In genomic region chr12:120194226-120194533, GRCh38 we compare ENCODE assay signal across 8 cellular contexts. TPM values are rescaled to one million over a fixed set of nuclear protein-coding genes. Genes with fewer than 3 reads are reported as not detected.
DNase-seq lines count a peak whose midpoint lies in the region; ATAC-seq and TF ChIP-seq lines count a peak whose summit lies in the region.

No MANE protein-coding gene starts in this region.

- H3K36me3 ChIP-seq in GM23248 (ENCODE audit: low read depth), result peaks cover 40% of the 10 kb centered on the region

- H3F3A ChIP-seq in GM23248 (ENCODE audit: insufficient read depth), result peaks cover 55% of the 10 kb centered on the region

- peak overlapping the region; percentile 44; the same call in 1 of the 2 replicates for H2AFZ ChIP-seq in GM23248

- H3K4me1 Mint-ChIP-seq in activated CD4-positive, alpha-beta memory T cell treated with anti-CD3 and anti-CD28 coated beads for 36 hours (ENCODE audit: low read depth), result peaks cover 49% of the 10 kb centered on the region
- H3K4me1 Mint-ChIP-seq in stimulated activated naive CD8-positive, alpha-beta T cell treated with anti-CD3 and anti-CD28 coated beads, Interleukin-15, amount 100 ng/mL, for 72 hours, result peaks cover 51% of the 10 kb centered on the region

- H3K9me3 Mint-ChIP-seq in activated CD4-positive, alpha-beta memory T cell treated with anti-CD3 and anti-CD28 coated beads for 36 hours, result no peaks in the 10 kb centered on the region
- no peaks in the 10 kb centered on the region for H3K9me3 Mint-ChIP-seq in stimulated activated naive CD8-positive, alpha-beta T cell treated with anti-CD3 and anti-CD28 coated beads, Interleukin-15, amount 100 ng/mL, for 72 hours

- peaks cover 51% of the 10 kb centered on the region for H3K36me3 Mint-ChIP-seq in activated CD4-positive, alpha-beta memory T cell treated with anti-CD3 and anti-CD28 coated beads for 36 hours

- peak overlapping the region; percentile 98 for H3K27ac Mint-ChIP-seq in activated CD4-positive, alpha-beta memory T cell treated with anti-CD3 and anti-CD28 coated beads for 36 hours
- peak overlapping the region; percentile 85 to 94 for H3K27ac Mint-ChIP-seq in stimulated activated naive CD8-positive, alpha-beta T cell treated with anti-CD3 and anti-CD28 coated beads, Interleukin-15, amount 100 ng/mL, for 72 hours

- no peaks in the 10 kb centered on the region for H3K27me3 ChIP-seq in AG04450 (ENCODE audit: control insufficient read depth, insufficient read depth, low read length)
- H3K27me3 ChIP-seq in GM23248 (replicated peaks; ENCODE audit: insufficient read depth), result no peaks in the 10 kb centered on the region

- no peaks in the 10 kb centered on the region for H3K9me2 ChIP-seq in GM23248 (ENCODE audit: insufficient read depth)

- peaks cover 46% of the 10 kb centered on the region for H3K4me1 ChIP-seq in GM23248 (ENCODE audit: insufficient read depth)

- in situ Hi-C loops in GM23248 (cut with MboI), result no loop called here

- peak overlapping the region; percentile 94 for H3K4me2 ChIP-seq in GM23248 (ENCODE audit: unreplicated experiment)

- POLR2A ChIA-PET in AG04450 (lab: Yijun Ruan, JAX) (interaction anchor here (0.8 kb wide), 2 partner anchors 14 to 77 kb away, joined by 3 read pairs; no protein-coding TSS in a partner anchor), GM10248 (lab: Yijun Ruan, JAX) (no interaction called here)
- POLR2A ChIA-PET in activated CD4-positive, alpha-beta memory T cell treated with anti-CD3 and anti-CD28 coated beads for 36 hours (lab: Charles Lee), result interaction anchor here (1.2 to 10.1 kb wide), 2 partner anchors 97 to 180 kb away, joined by 6 to 208 read pairs; partner anchors contain the start of genes RNU4-1 and RNU4-2

- CTCF ChIA-PET in AG04450 (lab: Charles Lee) (interaction anchor here (1.0 kb wide), 1 partner anchor 34 kb away, joined by 3 read pairs; no protein-coding TSS in a partner anchor), GM10248 (lab: Yijun Ruan, JAX) (interaction anchor here (1.4 kb wide), 1 partner anchor 34 kb away, joined by 4 read pairs; no protein-coding TSS in a partner anchor)
- CTCF ChIA-PET in activated CD4-positive, alpha-beta memory T cell treated with anti-CD3 and anti-CD28 coated beads for 36 hours (lab: Charles Lee), result interaction anchor here (1.6 kb wide), 1 partner anchor 69 kb away, joined by 4 read pairs; no protein-coding TSS in a partner anchor

- peak overlapping the region; percentile 91 for H3K4me3 Mint-ChIP-seq in activated CD4-positive, alpha-beta memory T cell treated with anti-CD3 and anti-CD28 coated beads for 36 hours
- peak overlapping the region; percentile 81 to 94 for H3K4me3 Mint-ChIP-seq in stimulated activated naive CD8-positive, alpha-beta T cell treated with anti-CD3 and anti-CD28 coated beads, Interleukin-15, amount 100 ng/mL, for 72 hours

- no peaks in the 10 kb centered on the region for H3K9me3 ChIP-seq in AG04450 (ENCODE audit: control insufficient read depth, insufficient read depth, low read length)
- no peaks in the 10 kb centered on the region for H3K9me3 ChIP-seq in GM23248 (ENCODE audit: low read depth)

- intact Hi-C loops in activated CD4-positive, alpha-beta memory T cell treated with anti-CD3 and anti-CD28 coated beads for 36 hours (cut with micrococcal nuclease), result no loop called here

- ATAC-seq in stimulated activated naive CD8-positive, alpha-beta T cell treated with anti-CD3 and anti-CD28 coated beads, Interleukin-15, amount 100 ng/mL, for 72 hours, result peak; percentile 50
- ATAC-seq in HG03469 (IDR thresholded peaks at IDR 0.05; ENCODE audit: unreplicated experiment), result no peak

- no peaks in the 10 kb centered on the region for H3K27me3 Mint-ChIP-seq in activated CD4-positive, alpha-beta memory T cell treated with anti-CD3 and anti-CD28 coated beads for 36 hours
- H3K27me3 Mint-ChIP-seq in stimulated activated naive CD8-positive, alpha-beta T cell treated with anti-CD3 and anti-CD28 coated beads, Interleukin-15, amount 100 ng/mL, for 72 hours, result no peaks in the 10 kb centered on the region

- 1 to 2% methylated on average over 18 of the region's 18 CpGs for WGBS in GM23248 (ENCODE audit: low coverage in 1 of 2, low lambda C conversion rate in 2 of 2, missing lambda C conversion rate in 2 of 2), 2 experiments

- peak overlapping the region; percentile 67 for H3K4me3 ChIP-seq in AG04450 (ENCODE audit: low read depth, low read length)
- peak overlapping the region; percentile 83 for H3K4me3 ChIP-seq in GM23248
- peak overlapping the region; percentile 92 for H3K4me3 ChIP-seq in iPS-11a (ENCODE audit: low read depth, low read length)

- peaks cover 92% of the 10 kb centered on the region for H3K79me2 ChIP-seq in GM23248 (ENCODE audit: insufficient read depth)

- TF ChIP-seq CTCF in AG04450 (IDR thresholded peaks at IDR 0.05; ENCODE audit: low read depth, low read length) (no peak), GM10248 (IDR thresholded peaks at IDR 0.05; ENCODE audit: control extremely low read depth, extremely low read depth, low read depth, missing control alignments) (no peak)

- DNase-seq in AG04450 (ENCODE audit: low read depth, low spot score) (no peak), GM23248 (no peak), GM10248 (ENCODE audit: extremely low spot score) (no peak)
- DNase-seq in activated CD4-positive, alpha-beta memory T cell treated with anti-CD3 and anti-CD28 coated beads for 36 hours, result no peak
- DNase-seq in stimulated activated naive CD8-positive, alpha-beta T cell treated with anti-CD3 and anti-CD28 coated beads, Interleukin-15, amount 100 ng/mL, for 72 hours, result no peak
- DNase-seq in activated effector memory CD4-positive, alpha-beta T cell treated with Interleukin-2 at 50 U/mL for 16 hours, result no peak

- no peaks in the 10 kb centered on the region for H4K20me1 ChIP-seq in GM23248 (ENCODE audit: insufficient read depth)

- peak overlapping the region; percentile 96 for H3K9ac ChIP-seq in GM23248

- H3K27ac ChIP-seq in AG04450 (ENCODE audit: low read depth, low read length) (peak overlapping the region; percentile 39), GM23248 (peak overlapping the region; percentile 93)

RNA-seq across cellular contexts. Expression of gene GCN1, which starts 0.3 kb away (rescaled TPM):
- polyA plus RNA-seq in AG04450 (2011; rRNA removed) (44.5 and 50.4 TPM in 2 replicates), GM23248 (2016; fragmentation: Nextera tagmentation; extraction: Ambion mirVana) (24.2 and 24.5 TPM in 2 replicates)
- 144 and 184 TPM in 2 replicates for polyA minus RNA-seq in AG04450 (2011; rRNA and poly(A)+ RNA removed)
- 74.8 and 79.7 TPM in 2 replicates for total RNA-seq in GM23248 (2014; rRNA removed; shearing (Covaris generic))
- total RNA-seq in activated CD4-positive, alpha-beta memory T cell treated with anti-CD3 and anti-CD28 coated beads for 36 hours, result 100 to 1,000 TPM; 121 TPM

RNA-seq across cellular contexts. Expression of gene RPLP0, which starts 6.7 kb away (rescaled TPM):
- 4,854 and 5,695 TPM in 2 replicates for polyA plus RNA-seq in AG04450 (2011; rRNA removed)
- polyA minus RNA-seq in AG04450 (2011; rRNA and poly(A)+ RNA removed), result 2,992 and 3,454 TPM in 2 replicates
- total RNA-seq in GM23248 (2014; rRNA removed; shearing (Covaris generic)), result 4,120 and 4,786 TPM in 2 replicates
- polyA plus RNA-seq in GM23248 (2016; fragmentation: Nextera tagmentation; extraction: Ambion mirVana), result 1,272 and 1,276 TPM in 2 replicates
- 1,000 to 10,000 TPM; 4,273 to 4,368 TPM for total RNA-seq in activated CD4-positive, alpha-beta memory T cell treated with anti-CD3 and anti-CD28 coated beads for 36 hours
